Comparison of ENCODE assay signal across 8 cellular contexts in the genomic region with DNA sequence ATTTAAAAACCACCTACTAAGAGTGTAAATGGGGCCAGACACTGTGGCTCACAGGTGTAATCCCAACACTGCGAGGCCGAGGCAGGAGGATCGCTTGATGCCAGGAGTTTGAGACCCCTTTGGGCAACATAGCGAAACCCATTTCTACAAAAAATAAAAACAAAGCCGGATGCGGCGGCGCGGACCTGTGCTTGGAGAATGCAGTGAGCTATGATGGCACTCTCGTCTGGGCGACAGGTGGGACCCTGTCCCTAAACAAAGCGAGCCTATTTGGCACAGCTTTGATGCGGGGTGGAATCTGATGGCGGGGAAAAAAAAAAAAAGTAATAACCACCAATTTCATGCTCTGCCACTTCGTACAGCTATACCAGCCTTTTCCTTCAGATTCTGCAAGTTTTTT. TPM values are rescaled to one million over a fixed set of nuclear protein-coding genes. Genes with fewer than 3 reads are reported as not detected.
A peak's percentile ranks its signal among the peaks of the same experiment; 100 is the strongest.
DNase-seq lines count a peak whose midpoint lies in the region; ATAC-seq and TF ChIP-seq lines count a peak whose summit lies in the region.

No MANE protein-coding gene starts in this region.

- peaks cover 29% of the 10 kb centered on the region for H3K4me1 Mint-ChIP-seq in progenitor cell of endocrine pancreas (ENCODE audit: low read depth)

- no peaks in the 10 kb centered on the region for H3K9me3 Mint-ChIP-seq in progenitor cell of endocrine pancreas (ENCODE audit: low read depth)

- H3K27me3 Mint-ChIP-seq in progenitor cell of endocrine pancreas: no peaks in the 10 kb centered on the region

- peak overlapping the region; percentile 99 for H3K4me3 Mint-ChIP-seq in progenitor cell of endocrine pancreas (ENCODE audit: low read depth)

- ATAC-seq in GM19328 (IDR thresholded peaks at IDR 0.05; ENCODE audit: unreplicated experiment) (no peak), GM18519 (IDR thresholded peaks at IDR 0.05; ENCODE audit: low FRiP score, unreplicated experiment) (no peak)

- TF ChIP-seq CTCF in GM12864 (IDR thresholded peaks at IDR 0.05; ENCODE audit: low read depth, low read length, missing control alignments) (no peak), epithelial cell of proximal tubule (conservative IDR thresholded peaks at IDR 0.05; ENCODE audit: low read depth, low read length) (no peak), progenitor cell of endocrine pancreas (IDR thresholded peaks at IDR 0.05; ENCODE audit: unreplicated experiment) (no peak)

- peaks cover 25% of the 10 kb centered on the region for H3K36me3 Mint-ChIP-seq in progenitor cell of endocrine pancreas (ENCODE audit: insufficient read depth)

- peak overlapping the region; percentile 94 for H3K27ac Mint-ChIP-seq in progenitor cell of endocrine pancreas

- H3K4me3 ChIP-seq in GM12864 (ENCODE audit: low read depth, low read length): peak overlapping the region; percentile 72
- H3K4me3 ChIP-seq in epithelial cell of proximal tubule (ENCODE audit: low read depth, low read length): peak overlapping the region; percentile 96

- DNase-seq in GM12864 (ENCODE audit: low read depth): no peak
- peak; percentile 5 for DNase-seq in T-helper 9 cell
- no peak for DNase-seq in epithelial cell of proximal tubule (ENCODE audit: low read depth)
- DNase-seq in progenitor cell of endocrine pancreas (ENCODE audit: low spot score, unreplicated experiment): no peak
- DNase-seq in HPDE6-E6E7 (ENCODE audit: extremely low spot score): no peak
- DNase-seq in superior temporal gyrus (ENCODE audit: extremely low spot score): no peak

RNA-seq across cellular contexts. Expression of gene TCP1, which starts 1.1 kb away (rescaled TPM):
- total RNA-seq in epithelial cell of proximal tubule: 237 and 390 TPM in 2 replicates
- 218 and 229 TPM in 2 replicates for total RNA-seq in progenitor cell of endocrine pancreas

RNA-seq across cellular contexts. Expression of gene MRPL18, which starts 2.0 kb away (rescaled TPM):
- total RNA-seq in epithelial cell of proximal tubule (166 and 183 TPM in 2 replicates), progenitor cell of endocrine pancreas (45.0 and 45.2 TPM in 2 replicates)

RNA-seq across cellular contexts. Expression of gene PNLDC1, which starts 11.8 kb away (rescaled TPM):
- total RNA-seq in epithelial cell of proximal tubule (not detected in 2 replicates), progenitor cell of endocrine pancreas (not detected in 2 replicates)

RNA-seq across cellular contexts. Expression of gene ACAT2, which starts 26.4 kb away (rescaled TPM):
- total RNA-seq in epithelial cell of proximal tubule (38.3 and 110 TPM in 2 replicates), progenitor cell of endocrine pancreas (85.1 and 103 TPM in 2 replicates)
